1 cellular context compared by ENCODE assay signal in the genomic region with DNA sequence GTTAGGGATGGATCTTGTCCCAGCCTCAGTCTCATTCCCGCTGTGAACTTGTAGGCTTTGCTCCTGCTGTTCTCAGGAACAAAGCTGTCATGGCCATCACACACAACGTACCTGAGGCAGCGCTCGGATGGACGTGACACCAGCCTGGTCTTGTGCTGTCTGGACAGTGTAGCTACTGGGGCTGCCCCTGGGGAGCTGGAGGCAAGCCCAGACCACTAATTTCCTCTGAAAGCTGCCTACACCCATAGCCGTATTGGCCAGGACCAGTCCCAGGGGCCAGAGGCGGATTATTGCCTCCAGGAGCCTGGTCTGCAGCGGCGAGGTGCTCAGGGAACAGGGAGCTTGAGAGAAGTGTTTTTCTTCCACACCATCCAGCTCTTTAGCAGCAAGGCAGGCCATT.
TF ChIP-seq lines count a peak whose summit lies in the region.

No MANE protein-coding gene starts in this region.

TF ChIP-seq in GM12878, 131 proteins besides CTCF, POLR2A, EP300 and RAD21:
- TF ChIP-seq, protein P1, sequence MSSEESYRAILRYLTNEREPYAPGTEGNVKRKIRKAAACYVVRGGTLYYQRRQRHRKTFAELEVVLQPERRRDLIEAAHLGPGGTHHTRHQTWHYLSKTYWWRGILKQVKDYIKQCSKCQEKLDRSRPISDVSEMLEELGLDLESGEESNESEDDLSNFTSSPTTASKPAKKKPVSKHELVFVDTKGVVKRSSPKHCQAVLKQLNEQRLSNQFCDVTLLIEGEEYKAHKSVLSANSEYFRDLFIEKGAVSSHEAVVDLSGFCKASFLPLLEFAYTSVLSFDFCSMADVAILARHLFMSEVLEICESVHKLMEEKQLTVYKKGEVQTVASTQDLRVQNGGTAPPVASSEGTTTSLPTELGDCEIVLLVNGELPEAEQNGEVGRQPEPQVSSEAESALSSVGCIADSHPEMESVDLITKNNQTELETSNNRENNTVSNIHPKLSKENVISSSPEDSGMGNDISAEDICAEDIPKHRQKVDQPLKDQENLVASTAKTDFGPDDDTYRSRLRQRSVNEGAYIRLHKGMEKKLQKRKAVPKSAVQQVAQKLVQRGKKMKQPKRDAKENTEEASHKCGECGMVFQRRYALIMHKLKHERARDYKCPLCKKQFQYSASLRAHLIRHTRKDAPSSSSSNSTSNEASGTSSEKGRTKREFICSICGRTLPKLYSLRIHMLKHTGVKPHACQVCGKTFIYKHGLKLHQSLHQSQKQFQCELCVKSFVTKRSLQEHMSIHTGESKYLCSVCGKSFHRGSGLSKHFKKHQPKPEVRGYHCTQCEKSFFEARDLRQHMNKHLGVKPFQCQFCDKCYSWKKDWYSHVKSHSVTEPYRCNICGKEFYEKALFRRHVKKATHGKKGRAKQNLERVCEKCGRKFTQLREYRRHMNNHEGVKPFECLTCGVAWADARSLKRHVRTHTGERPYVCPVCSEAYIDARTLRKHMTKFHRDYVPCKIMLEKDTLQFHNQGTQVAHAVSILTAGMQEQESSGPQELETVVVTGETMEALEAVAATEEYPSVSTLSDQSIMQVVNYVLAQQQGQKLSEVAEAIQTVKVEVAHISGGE (CRISPR knock-in tag; IDR thresholded peaks at IDR 0.05), result no peak
- TF ChIP-seq, protein P2, sequence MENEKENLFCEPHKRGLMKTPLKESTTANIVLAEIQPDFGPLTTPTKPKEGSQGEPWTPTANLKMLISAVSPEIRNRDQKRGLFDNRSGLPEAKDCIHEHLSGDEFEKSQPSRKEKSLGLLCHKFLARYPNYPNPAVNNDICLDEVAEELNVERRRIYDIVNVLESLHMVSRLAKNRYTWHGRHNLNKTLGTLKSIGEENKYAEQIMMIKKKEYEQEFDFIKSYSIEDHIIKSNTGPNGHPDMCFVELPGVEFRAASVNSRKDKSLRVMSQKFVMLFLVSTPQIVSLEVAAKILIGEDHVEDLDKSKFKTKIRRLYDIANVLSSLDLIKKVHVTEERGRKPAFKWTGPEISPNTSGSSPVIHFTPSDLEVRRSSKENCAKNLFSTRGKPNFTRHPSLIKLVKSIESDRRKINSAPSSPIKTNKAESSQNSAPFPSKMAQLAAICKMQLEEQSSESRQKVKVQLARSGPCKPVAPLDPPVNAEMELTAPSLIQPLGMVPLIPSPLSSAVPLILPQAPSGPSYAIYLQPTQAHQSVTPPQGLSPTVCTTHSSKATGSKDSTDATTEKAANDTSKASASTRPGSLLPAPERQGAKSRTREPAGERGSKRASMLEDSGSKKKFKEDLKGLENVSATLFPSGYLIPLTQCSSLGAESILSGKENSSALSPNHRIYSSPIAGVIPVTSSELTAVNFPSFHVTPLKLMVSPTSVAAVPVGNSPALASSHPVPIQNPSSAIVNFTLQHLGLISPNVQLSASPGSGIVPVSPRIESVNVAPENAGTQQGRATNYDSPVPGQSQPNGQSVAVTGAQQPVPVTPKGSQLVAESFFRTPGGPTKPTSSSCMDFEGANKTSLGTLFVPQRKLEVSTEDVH (IDR thresholded peaks at IDR 0.05; ENCODE audit: low read depth, partially characterized antibody), result no peak
- TF ChIP-seq SREBF2 (IDR thresholded peaks at IDR 0.05; ENCODE audit: low read length) (no peak), EGR1 (IDR thresholded peaks at IDR 0.05; ENCODE audit: borderline replicate concordance in 1 of 2, low read depth in 2 of 2, low read length in 2 of 2) (no peak), CREM (IDR thresholded peaks at IDR 0.05; ENCODE audit: low read depth) (no peak), NRF1 (conservative IDR thresholded peaks at IDR 0.05; ENCODE audit: low read depth, low read length) (no peak), ETV6 (conservative IDR thresholded peaks at IDR 0.05 in 1 of 2, IDR thresholded peaks at IDR 0.05 in 1 of 2; ENCODE audit: borderline replicate concordance in 1 of 2, low read depth in 1 of 2) (no peak), ASH2L (IDR thresholded peaks at IDR 0.05; ENCODE audit: borderline replicate concordance, low read depth) (no peak), LARP7 (IDR thresholded peaks at IDR 0.05) (no peak), SUZ12 (IDR thresholded peaks at IDR 0.05; ENCODE audit: unreplicated experiment) (no peak)
- TF ChIP-seq, protein P3, sequence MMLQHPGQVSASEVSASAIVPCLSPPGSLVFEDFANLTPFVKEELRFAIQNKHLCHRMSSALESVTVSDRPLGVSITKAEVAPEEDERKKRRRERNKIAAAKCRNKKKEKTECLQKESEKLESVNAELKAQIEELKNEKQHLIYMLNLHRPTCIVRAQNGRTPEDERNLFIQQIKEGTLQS (IDR thresholded peaks at IDR 0.05; ENCODE audit: borderline replicate concordance, extremely low read depth, low read depth, low read length), result no peak
- TF ChIP-seq, protein P4, sequence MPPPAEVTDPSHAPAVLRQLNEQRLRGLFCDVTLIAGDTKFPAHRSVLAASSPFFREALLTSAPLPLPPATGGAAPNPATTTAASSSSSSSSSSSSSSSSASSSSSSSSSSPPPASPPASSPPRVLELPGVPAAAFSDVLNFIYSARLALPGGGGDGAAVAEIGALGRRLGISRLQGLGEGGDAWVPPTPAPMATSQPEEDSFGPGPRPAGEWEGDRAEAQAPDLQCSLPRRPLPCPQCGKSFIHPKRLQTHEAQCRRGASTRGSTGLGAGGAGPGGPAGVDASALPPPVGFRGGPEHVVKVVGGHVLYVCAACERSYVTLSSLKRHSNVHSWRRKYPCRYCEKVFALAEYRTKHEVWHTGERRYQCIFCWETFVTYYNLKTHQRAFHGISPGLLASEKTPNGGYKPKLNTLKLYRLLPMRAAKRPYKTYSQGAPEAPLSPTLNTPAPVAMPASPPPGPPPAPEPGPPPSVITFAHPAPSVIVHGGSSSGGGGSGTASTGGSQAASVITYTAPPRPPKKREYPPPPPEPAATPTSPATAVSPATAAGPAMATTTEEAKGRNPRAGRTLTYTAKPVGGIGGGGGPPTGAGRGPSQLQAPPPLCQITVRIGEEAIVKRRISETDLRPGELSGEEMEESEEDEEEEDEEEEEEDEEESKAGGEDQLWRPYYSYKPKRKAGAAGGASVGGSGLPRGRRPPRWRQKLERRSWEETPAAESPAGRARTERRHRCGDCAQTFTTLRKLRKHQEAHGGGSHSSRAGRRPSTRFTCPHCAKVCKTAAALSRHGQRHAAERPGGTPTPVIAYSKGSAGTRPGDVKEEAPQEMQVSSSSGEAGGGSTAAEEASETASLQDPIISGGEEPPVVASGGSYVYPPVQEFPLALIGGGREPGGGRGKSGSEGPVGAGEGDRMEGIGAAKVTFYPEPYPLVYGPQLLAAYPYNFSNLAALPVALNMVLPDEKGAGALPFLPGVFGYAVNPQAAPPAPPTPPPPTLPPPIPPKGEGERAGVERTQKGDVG (CRISPR knock-in tag; IDR thresholded peaks at IDR 0.05), result no peak
